In the genomic region with DNA sequence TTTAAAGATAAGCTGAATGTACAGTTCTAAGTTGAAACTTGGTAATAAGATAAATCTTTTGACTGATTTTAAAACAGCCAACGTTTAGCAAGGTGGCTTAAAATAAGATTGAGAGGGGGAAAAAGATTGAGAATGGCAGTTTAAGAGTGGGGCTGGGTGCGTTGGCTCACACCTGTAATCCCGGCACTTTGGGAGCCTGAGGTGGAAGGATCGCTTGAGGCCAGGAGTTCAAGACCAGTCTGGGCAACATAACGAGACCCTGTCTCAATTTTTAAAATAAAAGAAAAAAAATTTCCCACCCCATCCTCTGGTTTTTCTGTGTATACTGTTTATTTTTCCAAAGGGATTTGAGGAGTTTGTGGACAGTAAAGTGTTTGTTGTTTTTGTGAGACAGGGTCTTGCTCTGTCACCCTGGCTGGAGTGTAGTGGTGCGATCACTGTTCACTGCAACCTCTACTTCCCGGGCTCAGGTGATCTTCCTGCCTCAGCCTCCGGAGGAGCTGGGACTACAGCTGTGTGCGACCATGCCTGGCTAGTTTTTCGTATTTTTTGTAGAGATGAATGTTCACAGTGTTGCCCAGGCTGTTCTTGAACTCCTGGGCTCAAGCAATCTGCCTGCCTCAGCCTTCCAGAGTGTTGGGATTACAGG, we compare ENCODE assay signal across 8 cellular contexts. TPM values are rescaled to one million over a fixed set of nuclear protein-coding genes. Genes with fewer than 3 reads are reported as not detected.
DNase-seq lines count a peak whose midpoint lies in the region; ATAC-seq and TF ChIP-seq lines count a peak whose summit lies in the region.

No MANE protein-coding gene starts in this region.

- H3K4me3 ChIP-seq in GM12875 (ENCODE audit: low read depth, low read length) (peak overlapping the region; percentile 28), fibroblast of mammary gland (ENCODE audit: control insufficient read depth, low read depth, low read length) (peak overlapping the region; percentile 67), skeletal muscle satellite cell (ENCODE audit: low read length) (peak overlapping the region; percentile 91)

- no peak for TF ChIP-seq CTCF in GM12875 (IDR thresholded peaks at IDR 0.05; ENCODE audit: borderline replicate concordance, insufficient read depth, low read depth, low read length)
- TF ChIP-seq CTCF in fibroblast of mammary gland (conservative IDR thresholded peaks at IDR 0.05; ENCODE audit: control insufficient read depth, insufficient read depth, low read depth, low read length): no peak

- H3K4me1 ChIP-seq in skeletal muscle satellite cell (ENCODE audit: control insufficient read depth, insufficient read depth, low read length): peaks cover 23% of the 10 kb centered on the region

- peaks cover 3% of the 10 kb centered on the region for H3K36me3 ChIP-seq in skeletal muscle satellite cell (ENCODE audit: insufficient read depth, low read length)

- H3K4me2 ChIP-seq in skeletal muscle satellite cell (ENCODE audit: low read length): peak overlapping the region; percentile 80

- DNase-seq in RPMI8226 (peak; percentile 55), fibroblast of mammary gland (ENCODE audit: low read depth) (no peak), amniotic stem cell (lab: John Stamatoyannopoulos, UW) (no peak), NCI-H446 (lab: John Stamatoyannopoulos, UW) (no peak), NCI-H2196 treated with DMSO at 0.1 percent for 48 hours (lab: John Stamatoyannopoulos, UW; ENCODE audit: unreplicated experiment) (no peak)

- no peaks in the 10 kb centered on the region for H3K27me3 ChIP-seq in skeletal muscle satellite cell (ENCODE audit: control insufficient read depth, insufficient read depth, low read length)

- ATAC-seq in GM21529 (IDR thresholded peaks at IDR 0.05; ENCODE audit: unreplicated experiment): no peak

- no peaks in the 10 kb centered on the region for H3K9me3 ChIP-seq in skeletal muscle satellite cell (replicated peaks; ENCODE audit: low read length)

- H3K9ac ChIP-seq in skeletal muscle satellite cell (ENCODE audit: low read depth, low read length): peak overlapping the region; percentile 98

RNA-seq across cellular contexts. Expression of gene MAPK6, which starts 3.0 kb away (rescaled TPM):
- 62.3 and 66.2 TPM in 2 replicates for total RNA-seq in skeletal muscle satellite cell (2012; rRNA removed)

RNA-seq across cellular contexts. Expression of gene LEO1, which starts 50.4 kb away (rescaled TPM):
- 16.6 and 26.9 TPM in 2 replicates for total RNA-seq in skeletal muscle satellite cell (2012; rRNA removed)

Comparison
In these comparisons a context has a peak if more than half of its experiments do, and no peak if none do; other contexts are left out.
1. H3K4me3 ChIP-seq: peak in every context shown above with its lines; median percentile 91 in skeletal muscle satellite cell; 67 in fibroblast of mammary gland; 28 in GM12875.